In genomic region chr2:219289537-219290361, GRCh38 we compare ENCODE assay signal across 1 cellular context.
TF ChIP-seq lines count a peak whose summit lies in the region.

No MANE protein-coding gene starts in this region.

TF ChIP-seq in H1, 55 proteins besides CTCF, POLR2A, EP300 and RAD21:
- TF ChIP-seq CHD1 (IDR thresholded peaks at IDR 0.05; ENCODE audit: low read depth, low read length) (no peak), KDM5A (IDR thresholded peaks at IDR 0.05; ENCODE audit: low read length) (no peak), FOSL1 (IDR thresholded peaks at IDR 0.05; ENCODE audit: insufficient read depth, low read depth, low read length) (no peak), BRCA1 (IDR thresholded peaks at IDR 0.05; ENCODE audit: low read depth, low read length) (no peak), SP2 (IDR thresholded peaks at IDR 0.05; ENCODE audit: low read length) (no peak), CTBP2 (IDR thresholded peaks at IDR 0.05; ENCODE audit: borderline replicate concordance, insufficient read depth, insufficient read length, low read length) (no peak), KDM4A (IDR thresholded peaks at IDR 0.05; ENCODE audit: low read depth, low read length, severe bottlenecking) (no peak), YY1 (IDR thresholded peaks at IDR 0.05; ENCODE audit: low read depth, low read length) (no peak), RFX5 (IDR thresholded peaks at IDR 0.05; ENCODE audit: borderline replicate concordance, low read depth, low read length) (no peak), HDAC2 (IDR thresholded peaks at IDR 0.05; ENCODE audit: borderline replicate concordance in 1 of 2, low read depth in 2 of 2, low read length in 2 of 2) (no peak), E2F6 (IDR thresholded peaks at IDR 0.05) (no peak)
